Comparison of ENCODE assay signal across 2 cellular contexts in genomic region chr7:123871998-123872867, GRCh38.
TF ChIP-seq lines count a peak whose summit lies in the region.

No MANE protein-coding gene starts in this region.

TF ChIP-seq in SK-N-SH treated with all-trans-retinoic acid at 6 μM for 48 hours, 23 proteins besides CTCF, POLR2A, EP300 and RAD21 (continued from another document):
- no peak for TF ChIP-seq TSHZ2 (CRISPR knock-in tag; IDR thresholded peaks at IDR 0.05)

TF ChIP-seq in H1, 55 proteins besides CTCF, POLR2A, EP300 and RAD21 (continued from another document):
- TF ChIP-seq CHD7 (IDR thresholded peaks at IDR 0.05; ENCODE audit: insufficient replicate concordance, low read length), result no peak
- no peak for TF ChIP-seq SP4 (IDR thresholded peaks at IDR 0.05; ENCODE audit: low read length)
- no peak for TF ChIP-seq CREB1 (IDR thresholded peaks at IDR 0.05)
- TF ChIP-seq YY1 (IDR thresholded peaks at IDR 0.05; ENCODE audit: low read depth, low read length), result no peak
- no peak for TF ChIP-seq RXRA (IDR thresholded peaks at IDR 0.05; ENCODE audit: insufficient read depth, low read depth, low read length)
- no peak for TF ChIP-seq EZH2 (IDR thresholded peaks at IDR 0.05; ENCODE audit: low read depth, low read length, severe bottlenecking)
